ENCODE assay signal across 8 cellular contexts in the genomic region with DNA sequence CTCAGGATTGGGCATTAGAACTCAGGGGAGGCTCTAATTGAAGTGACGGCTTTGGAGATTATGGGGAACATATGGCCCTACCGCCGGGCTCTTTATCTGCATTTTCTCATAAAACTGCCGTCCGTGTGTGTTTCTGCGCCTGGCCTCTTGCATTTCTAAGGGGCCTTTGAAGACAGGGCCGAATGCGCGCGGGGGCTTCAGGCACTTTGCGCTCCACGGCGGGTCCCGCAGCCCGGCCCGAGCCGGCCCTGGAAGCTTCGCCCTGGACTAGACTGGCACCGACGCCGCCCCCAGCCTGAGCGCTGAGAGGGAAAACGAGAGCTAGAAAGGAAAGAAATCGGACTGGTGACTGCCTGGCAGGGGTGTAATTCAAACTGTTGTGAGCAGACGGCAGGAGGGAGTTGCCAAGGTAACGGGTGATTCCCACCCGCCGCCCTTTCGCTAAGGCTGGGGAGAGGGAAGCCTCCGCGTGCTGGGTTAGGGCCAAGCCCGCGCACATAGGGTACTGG.
DNase-seq lines count a peak whose midpoint lies in the region; ATAC-seq and TF ChIP-seq lines count a peak whose summit lies in the region.

No MANE protein-coding gene starts in this region.

- no peak for TF ChIP-seq CTCF in GM13976 (IDR thresholded peaks at IDR 0.05; ENCODE audit: borderline replicate concordance, control extremely low read depth, extremely low read depth, insufficient read depth, missing control alignments)

- peaks cover 6% of the 10 kb centered on the region for H3K27me3 ChIP-seq in rectal smooth muscle tissue (ENCODE audit: control insufficient read depth, insufficient read depth, low read length)

- DNase-seq in GM13976 (ENCODE audit: low spot score) (peak; percentile 33), NCI-H446 treated with DMSO at 0.1 percent for 48 hours (lab: John Stamatoyannopoulos, UW) (peak; percentile 57), left cardiac atrium (no peak), SW 1271 (lab: John Stamatoyannopoulos, UW) (no peak)
- DNase-seq in activated T-cell treated with anti-CD3 and anti-CD28 coated beads, Interleukin-2, amount 50 U/mL, for 1 hour: no peak
- no peak for DNase-seq in activated T-cell treated with anti-CD3 and anti-CD28 coated beads, Interleukin-2, amount 50 U/mL, for 48 hours

- in situ Hi-C loops in GM13976 (cut with MboI; ENCODE audit: low sequenced_read_pairs, unreplicated experiment): no loop called here

- no peak overlapping the region for H3K9ac ChIP-seq in rectal smooth muscle tissue (ENCODE audit: low read length)

- ATAC-seq in left cardiac atrium: peak; percentile 30 to 67
- no peak for ATAC-seq in HG02588 (IDR thresholded peaks at IDR 0.05; ENCODE audit: unreplicated experiment)

- no peaks in the 10 kb centered on the region for H3K4me1 ChIP-seq in rectal smooth muscle tissue (ENCODE audit: control insufficient read depth, insufficient read depth, low read length)

- H3K4me3 ChIP-seq in rectal smooth muscle tissue (ENCODE audit: low read length): peak overlapping the region; percentile 38

- H3K27ac ChIP-seq in rectal smooth muscle tissue (ENCODE audit: low read depth, low read length): no peak overlapping the region

- intact Hi-C loops in left cardiac atrium (cut with DNase I): no loop called here

- no peaks in the 10 kb centered on the region for H3K36me3 ChIP-seq in rectal smooth muscle tissue (ENCODE audit: control insufficient read depth, insufficient read depth, low read length)

Comparison
In these comparisons a context has a peak if more than half of its experiments do, and no peak if none do; other contexts are left out.
1. DNase-seq: peak in GM13976 (single experiment) and NCI-H446 treated with DMSO at 0.1 percent for 48 hours (single experiment); none in left cardiac atrium (single experiment), SW 1271 (0 of 2), activated T-cell treated with anti-CD3 and anti-CD28 coated beads, Interleukin-2, amount 50 U/mL, for 1 hour (single experiment) and activated T-cell treated with anti-CD3 and anti-CD28 coated beads, Interleukin-2, amount 50 U/mL, for 48 hours (0 of 2).